Comparison of ENCODE assay signal across 8 cellular contexts in genomic region chr3:29282431-29283296, GRCh38. TPM values are rescaled to one million over a fixed set of nuclear protein-coding genes. Genes with fewer than 3 reads are reported as not detected.
DNase-seq lines count a peak whose midpoint lies in the region; ATAC-seq, FAIRE-seq and TF ChIP-seq lines count a peak whose summit lies in the region.

No MANE protein-coding gene starts in this region.

- peaks cover 45% of the 10 kb centered on the region for H3K4me1 ChIP-seq in A549
- H3K4me1 ChIP-seq in H9 (ENCODE audit: insufficient read depth, low read length), result peaks cover 10% of the 10 kb centered on the region; the same call in 1 of the 2 replicates
- H3K4me1 ChIP-seq in body of pancreas, result peaks cover 8% of the 10 kb centered on the region
- peaks cover 0 to 3% of the 10 kb centered on the region in 2 donors for H3K4me1 ChIP-seq in lung (ENCODE audit: control insufficient read depth in 2 of 2, insufficient read depth in 2 of 2, low read length in 2 of 2)

- H3K27me3 ChIP-seq in H9 (ENCODE audit: insufficient read depth, low read length) (no peaks in the 10 kb centered on the region), body of pancreas (no peaks in the 10 kb centered on the region), lung (ENCODE audit: control insufficient read depth, insufficient read depth) (no peaks in the 10 kb centered on the region)

- peak overlapping the region; percentile 49 for H3K4me3 ChIP-seq in A549
- H3K4me3 ChIP-seq in body of pancreas, result peak overlapping the region in 1 of 2 donors; percentile 5
- H3K4me3 ChIP-seq in lung, result peak overlapping the region; percentile 59

- no peak for TF ChIP-seq EP300 in A549 (IDR thresholded peaks at IDR 0.05)

- POLR2A ChIA-PET in A549 (lab: Yijun Ruan, JAX), result no interaction called here

- H2AK5ac ChIP-seq in H9 (ENCODE audit: insufficient read length, low read length), result no peak overlapping the region

- no peaks in the 10 kb centered on the region for H3K27me3 Mint-ChIP-seq in H9 (ENCODE audit: low read depth)

- peak overlapping the region; percentile 68 to 76 for H3K4me3 Mint-ChIP-seq in H9

- peak overlapping the region; percentile 84 for H3K4me2 ChIP-seq in A549
- peak overlapping the region; percentile 89 for H3K4me2 ChIP-seq in H9 (ENCODE audit: insufficient read depth, insufficient read length, low read length)

- H3K4me1 Mint-ChIP-seq in H9, result peaks cover 59 to 70% of the 10 kb centered on the region in 2 experiments

- peaks cover 7% of the 10 kb centered on the region for H3K23me2 ChIP-seq in H9 (ENCODE audit: insufficient read length, low read depth, low read length, poor library complexity, severe bottlenecking)

- H2BK20ac ChIP-seq in H9 (ENCODE audit: low read depth, low read length, poor library complexity, severe bottlenecking), result no peak overlapping the region

- no peak overlapping the region for H3T11ph ChIP-seq in H9 (ENCODE audit: low read length)

- H3K36me3 Mint-ChIP-seq in H9 (ENCODE audit: insufficient read depth in 1 of 3, low read depth in 3 of 3), result no peaks in the 10 kb centered on the region

- TF ChIP-seq POLR2A in A549 (IDR thresholded peaks at IDR 0.05; ENCODE audit: low read length) (no peak), body of pancreas (IDR thresholded peaks at IDR 0.05) (no peak)

- DNase-seq in A549 (ENCODE audit: low read depth in 1 of 2, low spot score in 1 of 2) (peak in 1 of 2 experiments; percentile 33), H9 (no peak), body of pancreas (no peak), lung (ENCODE audit: low spot score) (no peak), OCI-M2 (lab: John Stamatoyannopoulos, UW; ENCODE audit: unreplicated experiment) (no peak), midbrain (lab: John Stamatoyannopoulos, UW) (no peak)
- DNase-seq in stimulated activated CD8-positive, alpha-beta memory T cell treated with anti-CD3 and anti-CD28 coated beads, Interleukin-4, amount 100 ng/mL, for 48 hours, result no peak

- H3K14ac ChIP-seq in H9 (ENCODE audit: insufficient read depth, low read length), result no peak overlapping the region

- CTCF ChIA-PET in A549 (lab: Yijun Ruan, JAX), result interaction anchor here (1.1 kb wide), 1 partner anchor 180 kb away, joined by 3 read pairs; no protein-coding TSS in a partner anchor

- no peak overlapping the region for H3K23ac ChIP-seq in H9 (ENCODE audit: insufficient read length, low read depth, low read length)

- H2BK120ac ChIP-seq in H9 (ENCODE audit: low read depth, low read length, poor library complexity, severe bottlenecking), result no peak overlapping the region

- no peak overlapping the region for H2BK15ac ChIP-seq in H9 (ENCODE audit: low read depth, low read length)

- H2AFZ ChIP-seq in H9 (ENCODE audit: low read length), result no peak overlapping the region

- H3K36me3 ChIP-seq in body of pancreas (replicated peaks in 1 of 2; ENCODE audit: insufficient read depth in 1 of 2, low read depth in 2 of 2), result no peaks in the 10 kb centered on the region
- no peaks in the 10 kb centered on the region for H3K36me3 ChIP-seq in lung (ENCODE audit: control insufficient read depth in 2 of 2, insufficient read depth in 2 of 2, low read length in 2 of 2)

- H4K20me1 ChIP-seq in H9 (ENCODE audit: control insufficient read depth, insufficient read depth, insufficient read length), result no peaks in the 10 kb centered on the region

- no peaks in the 10 kb centered on the region for H3K9me3 ChIP-seq in A549
- no peaks in the 10 kb centered on the region for H3K9me3 ChIP-seq in H9 (ENCODE audit: control insufficient read depth, low read depth, low read length)
- H3K9me3 ChIP-seq in body of pancreas, result no peaks in the 10 kb centered on the region
- no peaks in the 10 kb centered on the region for H3K9me3 ChIP-seq in lung (ENCODE audit: control insufficient read depth in 2 of 2, insufficient read depth in 1 of 2, low read length in 1 of 2)

- intact Hi-C loops in body of pancreas (cut with DNase I), result no loop called here

- no peak for TF ChIP-seq CTCF in A549 (IDR thresholded peaks at IDR 0.05)
- TF ChIP-seq CTCF in H9 (conservative IDR thresholded peaks at IDR 0.05), result no peak
- TF ChIP-seq CTCF in body of pancreas (IDR thresholded peaks at IDR 0.05), result no peak
- TF ChIP-seq CTCF in lung (IDR thresholded peaks at IDR 0.05; ENCODE audit: control extremely low read depth, extremely low read depth), result no peak

- peak overlapping the region in 2 of 3 experiments; percentile 23 to 55; a peak in 3 of 7 replicates for H3K27ac Mint-ChIP-seq in H9

- H2BK5ac ChIP-seq in H9 (ENCODE audit: insufficient read length, low read length), result no peak overlapping the region

- no peak overlapping the region for H3K4ac ChIP-seq in H9 (ENCODE audit: low read depth, low read length)

- no peak overlapping the region for H3K9ac ChIP-seq in H9 (ENCODE audit: extremely low read depth, insufficient read length, low read length)

- H3K56ac ChIP-seq in H9 (ENCODE audit: insufficient read length, low read depth, low read length), result no peak overlapping the region

- H3K9me3 Mint-ChIP-seq in H9, result no peaks in the 10 kb centered on the region

- H2BK12ac ChIP-seq in H9 (ENCODE audit: insufficient read length, low read depth, low read length), result no peak overlapping the region

- H3K27ac ChIP-seq in A549, result peak overlapping the region; percentile 78 to 80
- H3K27ac ChIP-seq in H9 (ENCODE audit: insufficient read length, low read depth, low read length), result no peak overlapping the region
- peak overlapping the region in 3 of 4 donors; percentile 24 to 63 (median 57) for H3K27ac ChIP-seq in body of pancreas
- peak overlapping the region; percentile 83 for H3K27ac ChIP-seq in lung (ENCODE audit: low read depth in 1 of 2, low read length in 1 of 2)

- H4K5ac ChIP-seq in H9 (ENCODE audit: insufficient read length, low read depth, low read length), result no peak overlapping the region

- no peak overlapping the region for H4K8ac ChIP-seq in H9 (replicated peaks; ENCODE audit: insufficient read length, low read depth, low read length)

- ATAC-seq in A549 (peak in 1 of 2 experiments; percentile 44; a peak in 3 of 6 replicates), body of pancreas (no peak), lung (ENCODE audit: insufficient read depth, low FRiP score) (no peak), GM18502 (IDR thresholded peaks at IDR 0.05; ENCODE audit: poor library complexity, unreplicated experiment) (no peak)

- peak; percentile 72 for FAIRE-seq in A549 (lab: Jason Lieb, UNC)

- 3% methylated on average over 14 of the region's 14 CpGs for WGBS in A549 (ENCODE audit: missing lambda C conversion rate)
- WGBS in H9 (ENCODE audit: extremely low coverage, insufficient read length, low lambda C conversion rate), result no CpG with 5 or more reads among the region's 14 CpGs
- 21 to 22% methylated on average over 14 of the region's 14 CpGs for WGBS in body of pancreas, 2 donors
- WGBS in lung, 2 donors, result 32 to 59% methylated on average over 14 of the region's 14 CpGs

- no peak overlapping the region for H4K91ac ChIP-seq in H9 (ENCODE audit: insufficient read length, low read depth, low read length)

- no peak for TF ChIP-seq RAD21 in A549 (conservative IDR thresholded peaks at IDR 0.05 in 1 of 2, IDR thresholded peaks at IDR 0.05 in 1 of 2)

- no peaks in the 10 kb centered on the region for H3K79me1 ChIP-seq in H9 (ENCODE audit: insufficient read depth, low read depth, low read length, poor library complexity, severe bottlenecking)

- H3K18ac ChIP-seq in H9 (ENCODE audit: insufficient read length, low read depth, low read length), result no peak overlapping the region

- no peaks in the 10 kb centered on the region for H3K79me2 ChIP-seq in H9 (ENCODE audit: insufficient read depth, low read length)

TF ChIP-seq in A549, 52 proteins besides CTCF, POLR2A, EP300 and RAD21:
- no peak for TF ChIP-seq ZNF302 (CRISPR knock-in tag; IDR thresholded peaks at IDR 0.05)
- TF ChIP-seq KDM1A (IDR thresholded peaks at IDR 0.05; ENCODE audit: low read depth), result no peak
- no peak for TF ChIP-seq CHD2 (IDR thresholded peaks at IDR 0.05; ENCODE audit: low read length, partially characterized antibody)
- 0 out of 2 replicates have a peak, but pooled peaks have one; percentile 21 for TF ChIP-seq JUNB (IDR thresholded peaks at IDR 0.05)
- no peak; the same call in 1 of the 2 replicates for TF ChIP-seq GATA3 (IDR thresholded peaks at IDR 0.05; ENCODE audit: borderline replicate concordance)
- TF ChIP-seq ZSCAN20 (CRISPR knock-in tag; IDR thresholded peaks at IDR 0.05), result no peak
- no peak for TF ChIP-seq FOSL2 (IDR thresholded peaks at IDR 0.05)
- no peak for TF ChIP-seq FOSL2 (CRISPR knock-in tag; IDR thresholded peaks at IDR 0.05)
- no peak for TF ChIP-seq ATOH8 (CRISPR knock-in tag; IDR thresholded peaks at IDR 0.05; ENCODE audit: low read depth)

RNA-seq across cellular contexts. Expression of gene RBMS3, which starts 1.8 kb away (rescaled TPM):
- polyA plus RNA-seq in A549 (2011; rRNA removed) (4.1 TPM in 2 replicates), A549 (2017; fragmentation: RNase III; extraction: RNeasy Plus Mini Kit Qiagen cat#74134 plus additional on column Dnase treatment) (0.66 to 1.4 TPM (median 0.92 TPM) in 3 replicates), lung (10 to 100 TPM in 1 of 2 donors, 1 to 10 TPM in 1; 4.8 to 10.8 TPM)
- 0.87 and 1.1 TPM in 2 replicates for polyA plus RNA-seq in A549 (2012; cell fraction: cytosol; rRNA removed)
- polyA plus RNA-seq in A549 (2012; cell fraction: nucleus; rRNA removed), result 1.2 and 2.1 TPM in 2 replicates
- 27.5 and 32.3 TPM in 2 replicates for polyA minus RNA-seq in A549 (2011; rRNA and poly(A)+ RNA removed)
- total RNA-seq in H9 (2021) (7.3 and 8.1 TPM in 2 replicates), body of pancreas (10 to 100 TPM; 17.4 to 29.7 TPM), lung (100 to 1,000 TPM in 1 of 2 donors, 10 to 100 TPM in 1; 48.1 to 117 TPM)
